In genomic region chr9:87395804-87396458, GRCh38 we compare ENCODE assay signal across 15 cellular contexts.
DNase-seq lines count a peak whose midpoint lies in the region; ATAC-seq and TF ChIP-seq lines count a peak whose summit lies in the region.
"Had no signal": no experiment of that assay in that cellular context is flagged by ENCODE, and none has a peak within 500 bp of the region (broad histone marks: within the 10 kb centered on the region; RNA-seq: fewer than 3 reads in every experiment).

No MANE protein-coding gene starts in this region.

- H3K36me3 ChIP-seq in hepatocyte (replicated peaks; ENCODE audit: insufficient read depth, low read depth) (no peaks in the 10 kb centered on the region), MG63 (no peaks in the 10 kb centered on the region), testis (ENCODE audit: low read depth, missing control alignments) (no peaks in the 10 kb centered on the region)
- H3K36me3 ChIP-seq: BE2C had no signal

- peaks cover 7% of the 10 kb centered on the region for H3K9me3 Mint-ChIP-seq in progenitor cell of endocrine pancreas (ENCODE audit: low read depth)
- H3K9me3 Mint-ChIP-seq: activated naive CD4-positive, alpha-beta T cell treated with anti-CD3 and anti-CD28 coated beads, Interleukin-2, amount 10 ng/mL, durations not matched to agents 7 days and 5 days had no signal

- peak; percentile 82 for DNase-seq in HT-29 (ENCODE audit: low spot score)
- DNase-seq in NCI-H748 treated with DMSO at 0.1 percent for 48 hours (lab: John Stamatoyannopoulos, UW): peak; percentile 29
- peak; percentile 64 for DNase-seq in hepatocyte (ENCODE audit: low spot score)
- DNase-seq in progenitor cell of endocrine pancreas (ENCODE audit: low spot score, unreplicated experiment): no peak
- DNase-seq in stimulated activated CD4-positive, alpha-beta T cell treated with anti-CD3 and anti-CD28 coated beads, Interleukin-1b, Interleukin-23, amount 100 ng/mL, for 48 hours: no peak
- no peak for DNase-seq in MG63
- DNase-seq in testis: no peak
- DNase-seq: activated CD4-positive, CD25-positive, alpha-beta regulatory T cell; activated CD8-positive, alpha-beta memory T cell treated with anti-CD3 and anti-CD28 coated beads, Interleukin-2, amount 10 ng/mL, durations not matched to agents 7 days and 5 days; activated naive CD4-positive, alpha-beta T cell treated with anti-CD3 and anti-CD28 coated beads, Interleukin-2, amount 10 ng/mL, durations not matched to agents 7 days and 5 days; BE2C; RPMI8226; T-cell had no signal

- H3K27me3 ChIP-seq in hepatocyte: no peaks in the 10 kb centered on the region
- H3K27me3 ChIP-seq in MG63: no peaks in the 10 kb centered on the region
- no peaks in the 10 kb centered on the region for H3K27me3 ChIP-seq in testis
- H3K27me3 ChIP-seq: BE2C had no signal

- intact Hi-C loops in testis (cut with DNase I; ENCODE audit: low total_unique reads): no loop called here

- H3K4me3 ChIP-seq in hepatocyte: no peak overlapping the region
- H3K4me3 ChIP-seq in MG63: no peak overlapping the region
- no peak overlapping the region for H3K4me3 ChIP-seq in testis

- H3K79me2 ChIP-seq in hepatocyte: no peaks in the 10 kb centered on the region
- H3K79me2 ChIP-seq: parathyroid adenoma had no signal

- peak overlapping the region; percentile 6 for H3K4me3 Mint-ChIP-seq in progenitor cell of endocrine pancreas (ENCODE audit: low read depth)
- H3K4me3 Mint-ChIP-seq: activated CD8-positive, alpha-beta memory T cell treated with anti-CD3 and anti-CD28 coated beads, Interleukin-2, amount 10 ng/mL, durations not matched to agents 7 days and 5 days; activated naive CD4-positive, alpha-beta T cell treated with anti-CD3 and anti-CD28 coated beads, Interleukin-2, amount 10 ng/mL, durations not matched to agents 7 days and 5 days; T-cell had no signal

- ATAC-seq in GM21723 (IDR thresholded peaks at IDR 0.05; ENCODE audit: unreplicated experiment): no peak
- ATAC-seq: activated CD8-positive, alpha-beta memory T cell treated with anti-CD3 and anti-CD28 coated beads, Interleukin-2, amount 10 ng/mL, durations not matched to agents 7 days and 5 days; T-cell had no signal

- H3K27me3 Mint-ChIP-seq in progenitor cell of endocrine pancreas: no peaks in the 10 kb centered on the region
- H3K27me3 Mint-ChIP-seq: activated CD8-positive, alpha-beta memory T cell treated with anti-CD3 and anti-CD28 coated beads, Interleukin-2, amount 10 ng/mL, durations not matched to agents 7 days and 5 days had no signal

- H2AFZ ChIP-seq in hepatocyte: peak overlapping the region; percentile 9
- H2AFZ ChIP-seq: parathyroid adenoma had no signal

- no peak for TF ChIP-seq CTCF in hepatocyte (IDR thresholded peaks at IDR 0.05; ENCODE audit: poor library complexity)
- TF ChIP-seq CTCF in progenitor cell of endocrine pancreas (IDR thresholded peaks at IDR 0.05; ENCODE audit: unreplicated experiment): no peak
- TF ChIP-seq CTCF in testis (IDR thresholded peaks at IDR 0.05): no peak

- WGBS in hepatocyte (ENCODE audit: low lambda C conversion rate, missing lambda C conversion rate): 40% methylated on average over 11 of the region's 11 CpGs
- 51 to 58% methylated on average over 11 of the region's 11 CpGs for WGBS in testis, 2 donors

- no peak for TF ChIP-seq POLR2A in testis (IDR thresholded peaks at IDR 0.05)

- no peaks in the 10 kb centered on the region for H3K9me2 ChIP-seq in hepatocyte (replicated peaks; ENCODE audit: insufficient read depth)

- no peaks in the 10 kb centered on the region for H3K9me3 ChIP-seq in hepatocyte (ENCODE audit: low read depth)
- H3K9me3 ChIP-seq in MG63: no peaks in the 10 kb centered on the region
- H3K9me3 ChIP-seq in testis: no peaks in the 10 kb centered on the region
- H3K9me3 ChIP-seq: BE2C had no signal

- peaks cover 12% of the 10 kb centered on the region for H3K4me1 ChIP-seq in hepatocyte (ENCODE audit: insufficient read depth)
- H3K4me1 ChIP-seq in testis: no peaks in the 10 kb centered on the region
- H3K4me1 ChIP-seq: BE2C, parathyroid adenoma had no signal

- peak overlapping the region; percentile 91 for H3K27ac Mint-ChIP-seq in progenitor cell of endocrine pancreas
- H3K27ac Mint-ChIP-seq: activated CD8-positive, alpha-beta memory T cell treated with anti-CD3 and anti-CD28 coated beads, Interleukin-2, amount 10 ng/mL, durations not matched to agents 7 days and 5 days; activated naive CD4-positive, alpha-beta T cell treated with anti-CD3 and anti-CD28 coated beads, Interleukin-2, amount 10 ng/mL, durations not matched to agents 7 days and 5 days; T-cell had no signal

- peak overlapping the region; percentile 85 for H3K27ac ChIP-seq in hepatocyte
- no peak overlapping the region for H3K27ac ChIP-seq in testis
- H3K27ac ChIP-seq: parathyroid adenoma had no signal

- H3K4me1 Mint-ChIP-seq in progenitor cell of endocrine pancreas (ENCODE audit: low read depth): peaks cover 22% of the 10 kb centered on the region
- H3K4me1 Mint-ChIP-seq: activated CD8-positive, alpha-beta memory T cell treated with anti-CD3 and anti-CD28 coated beads, Interleukin-2, amount 10 ng/mL, durations not matched to agents 7 days and 5 days; activated naive CD4-positive, alpha-beta T cell treated with anti-CD3 and anti-CD28 coated beads, Interleukin-2, amount 10 ng/mL, durations not matched to agents 7 days and 5 days; T-cell had no signal

- H4K20me1 ChIP-seq in hepatocyte (ENCODE audit: insufficient read depth, poor library complexity, severe bottlenecking): no peaks in the 10 kb centered on the region

- peaks cover 5% of the 10 kb centered on the region for H3K36me3 Mint-ChIP-seq in progenitor cell of endocrine pancreas (ENCODE audit: insufficient read depth)
- H3K36me3 Mint-ChIP-seq: activated CD8-positive, alpha-beta memory T cell treated with anti-CD3 and anti-CD28 coated beads, Interleukin-2, amount 10 ng/mL, durations not matched to agents 7 days and 5 days; activated naive CD4-positive, alpha-beta T cell treated with anti-CD3 and anti-CD28 coated beads, Interleukin-2, amount 10 ng/mL, durations not matched to agents 7 days and 5 days; T-cell had no signal

- H3K4me2 ChIP-seq in hepatocyte: peak overlapping the region; percentile 51

Comparison
In these comparisons a context has a peak if more than half of its experiments do, and no peak if none do; other contexts are left out.
1. DNase-seq: peak in HT-29 (single experiment), NCI-H748 treated with DMSO at 0.1 percent for 48 hours (single experiment) and hepatocyte (single experiment); none in progenitor cell of endocrine pancreas (single experiment), stimulated activated CD4-positive, alpha-beta T cell treated with anti-CD3 and anti-CD28 coated beads, Interleukin-1b, Interleukin-23, amount 100 ng/mL, for 48 hours (single experiment), MG63 (single experiment) and testis (single experiment).